In genomic region chr6:30752164-30752927, GRCh38 we compare ENCODE assay signal across 8 cellular contexts. TPM values are rescaled to one million over a fixed set of nuclear protein-coding genes. Genes with fewer than 3 reads are reported as not detected.
A peak's percentile ranks its signal among the peaks of the same experiment; 100 is the strongest.
DNase-seq lines count a peak whose midpoint lies in the region; ATAC-seq, FAIRE-seq and TF ChIP-seq lines count a peak whose summit lies in the region.

No MANE protein-coding gene starts in this region.

- H3K4me3 ChIP-seq in AG09309 (ENCODE audit: control insufficient read depth, low read depth, low read length) (no peak overlapping the region), Karpas-422 (ENCODE audit: low read length) (no peak overlapping the region), astrocyte of the spinal cord (ENCODE audit: low read depth, low read length) (no peak overlapping the region), kidney (ENCODE audit: low read length in 2 of 2) (no peak overlapping the region)

- intact Hi-C loops in kidney (cut with DNase I), result no loop called here

- no peaks in the 10 kb centered on the region for H3K79me2 ChIP-seq in Karpas-422 (ENCODE audit: low read length)

- no peak for FAIRE-seq in kidney (lab: Jason Lieb, UNC)

- ATAC-seq in stimulated activated naive B cell treated with anti-CD40 and anti-IgM and Interleukin-4, amounts not matched to agents 10 μg/mL and 1 μg/mL and 100 μg/mL, for 72 hours (replicated peaks), result peak; percentile 89
- no peak for ATAC-seq in GM18511 (IDR thresholded peaks at IDR 0.05; ENCODE audit: unreplicated experiment)

- H3K4me1 Mint-ChIP-seq in stimulated activated naive B cell treated with anti-CD40 and anti-IgM and Interleukin-4, amounts not matched to agents 10 μg/mL and 1 μg/mL and 100 μg/mL, for 72 hours, result peaks cover 11 to 27% of the 10 kb centered on the region in 2 donors

- peak overlapping the region; percentile 86 for H3K27ac Mint-ChIP-seq in stimulated activated naive B cell treated with anti-CD40 and anti-IgM and Interleukin-4, amounts not matched to agents 10 μg/mL and 1 μg/mL and 100 μg/mL, for 72 hours

- peaks cover 0 to 1% of the 10 kb centered on the region in 2 donors for H3K36me3 Mint-ChIP-seq in stimulated activated naive B cell treated with anti-CD40 and anti-IgM and Interleukin-4, amounts not matched to agents 10 μg/mL and 1 μg/mL and 100 μg/mL, for 72 hours

- H3K9ac ChIP-seq in Karpas-422 (ENCODE audit: low read length) (no peak overlapping the region), kidney (ENCODE audit: low read length in 2 of 2) (peak overlapping the region in 1 of 2 donors; percentile 59)

- TF ChIP-seq CTCF in AG09309 (IDR thresholded peaks at IDR 0.05; ENCODE audit: control insufficient read depth, insufficient read depth, low read depth, low read length, missing control alignments) (peak; percentile 26), astrocyte of the spinal cord (IDR thresholded peaks at IDR 0.05; ENCODE audit: low read depth, low read length) (peak; percentile 6), kidney (IDR thresholded peaks at IDR 0.05; ENCODE audit: borderline replicate concordance, extremely low read depth, insufficient read depth) (no peak)

- no peaks in the 10 kb centered on the region for H3K4me1 ChIP-seq in Karpas-422 (ENCODE audit: low read length)
- H3K4me1 ChIP-seq in kidney (ENCODE audit: control insufficient read depth in 1 of 2, insufficient read depth in 1 of 2, low read depth in 1 of 2, low read length in 2 of 2), result peaks cover 37 to 44% of the 10 kb centered on the region in 2 donors

- H3K4me2 ChIP-seq in Karpas-422 (ENCODE audit: low read depth, low read length, poor library complexity, severe bottlenecking), result no peak overlapping the region

- H3K27me3 ChIP-seq in Karpas-422 (ENCODE audit: low read length), result no peaks in the 10 kb centered on the region

- in situ Hi-C loops in astrocyte of the spinal cord (cut with HindIII; ENCODE audit: low sequenced_read_pairs), result no loop called here

- peak; percentile 99 for DNase-seq in AG09309 (ENCODE audit: low read depth)
- peak; percentile 32 for DNase-seq in Karpas-422
- peak; percentile 100 for DNase-seq in astrocyte of the spinal cord (ENCODE audit: low read depth, low spot score)
- DNase-seq in kidney, result peak; percentile 99
- DNase-seq in stimulated activated naive B cell treated with anti-CD40 and anti-IgM and Interleukin-4, amounts not matched to agents 10 μg/mL and 1 μg/mL and 100 μg/mL, for 72 hours, result no peak
- no peak for DNase-seq in stimulated activated CD4-positive, alpha-beta T cell treated with anti-CD3 and anti-CD28 coated beads, Interleukin-4, amount 100 ng/mL, for 24 hours
- DNase-seq in SHP77 treated with DMSO at 0.1 percent for 48 hours (lab: John Stamatoyannopoulos, UW), result no peak

- no peaks in the 10 kb centered on the region for H3K9me2 ChIP-seq in Karpas-422 (replicated peaks; ENCODE audit: insufficient read depth, low read length)

- H3K9me3 ChIP-seq in Karpas-422 (ENCODE audit: low read length) (no peaks in the 10 kb centered on the region), kidney (ENCODE audit: control insufficient read depth in 1 of 2, low read length in 2 of 2) (no peaks in the 10 kb centered on the region)

- no peaks in the 10 kb centered on the region for H3K9me3 Mint-ChIP-seq in stimulated activated naive B cell treated with anti-CD40 and anti-IgM and Interleukin-4, amounts not matched to agents 10 μg/mL and 1 μg/mL and 100 μg/mL, for 72 hours

- no peak overlapping the region for H3K27ac ChIP-seq in Karpas-422 (ENCODE audit: low read length)
- H3K27ac ChIP-seq in kidney (ENCODE audit: low read depth in 2 of 2, low read length in 2 of 2), result peak overlapping the region; percentile 94 to 96

- H3K4me3 Mint-ChIP-seq in stimulated activated naive B cell treated with anti-CD40 and anti-IgM and Interleukin-4, amounts not matched to agents 10 μg/mL and 1 μg/mL and 100 μg/mL, for 72 hours, result no peak overlapping the region

- no peaks in the 10 kb centered on the region for H3K36me3 ChIP-seq in Karpas-422 (ENCODE audit: insufficient read depth, low read length)
- H3K36me3 ChIP-seq in kidney (ENCODE audit: control insufficient read depth in 1 of 2, insufficient read depth in 2 of 2, low read length in 2 of 2), result no peaks in the 10 kb centered on the region

- H3K27me3 Mint-ChIP-seq in stimulated activated naive B cell treated with anti-CD40 and anti-IgM and Interleukin-4, amounts not matched to agents 10 μg/mL and 1 μg/mL and 100 μg/mL, for 72 hours, result peaks cover 0 to 4% of the 10 kb centered on the region in 2 donors

- no peak overlapping the region for H2AFZ ChIP-seq in Karpas-422 (ENCODE audit: low read length)

- no peaks in the 10 kb centered on the region for H4K20me1 ChIP-seq in Karpas-422 (ENCODE audit: insufficient read depth, low read depth, low read length)

RNA-seq across cellular contexts. Expression of gene IER3, which starts 8.0 kb away (rescaled TPM):
- total RNA-seq in Karpas-422 (2014; rRNA removed; shearing (Covaris generic); ENCODE audit: low replicate concordance), result 0.19 and 0.54 TPM in 2 replicates
- total RNA-seq in kidney, result 59.5 TPM
- polyA plus RNA-seq in kidney (ENCODE audit: insufficient read depth, low read depth, low replicate concordance), result 94.3 TPM

RNA-seq across cellular contexts. Expression of gene FLOT1, which starts 9.9 kb away (rescaled TPM):
- total RNA-seq in Karpas-422 (2014; rRNA removed; shearing (Covaris generic); ENCODE audit: low replicate concordance), result 58.2 and 103 TPM in 2 replicates
- total RNA-seq in kidney, result 227 TPM
- polyA plus RNA-seq in kidney (ENCODE audit: insufficient read depth, low read depth, low replicate concordance), result 317 TPM

RNA-seq across cellular contexts. Expression of gene TUBB, which starts 32.2 kb away (rescaled TPM):
- total RNA-seq in Karpas-422 (2014; rRNA removed; shearing (Covaris generic); ENCODE audit: low replicate concordance), result 403 and 427 TPM in 2 replicates
- 295 TPM for total RNA-seq in kidney
- polyA plus RNA-seq in kidney (ENCODE audit: insufficient read depth, low read depth, low replicate concordance), result 197 TPM

RNA-seq across cellular contexts. Expression of gene MDC1, which starts 35.3 kb away (rescaled TPM):
- total RNA-seq in Karpas-422 (2014; rRNA removed; shearing (Covaris generic); ENCODE audit: low replicate concordance), result 9.4 and 11.0 TPM in 2 replicates
- total RNA-seq in kidney, result 47.9 TPM
- 9.5 TPM for polyA plus RNA-seq in kidney (ENCODE audit: insufficient read depth, low read depth, low replicate concordance)

Comparison
In these comparisons a context has a peak if more than half of its experiments do, and no peak if none do; other contexts are left out.
1. DNase-seq: peak in AG09309 (single experiment), Karpas-422 (single experiment), astrocyte of the spinal cord (single experiment) and kidney (single experiment); none in stimulated activated naive B cell treated with anti-CD40 and anti-IgM and Interleukin-4, amounts not matched to agents 10 μg/mL and 1 μg/mL and 100 μg/mL, for 72 hours (single experiment), stimulated activated CD4-positive, alpha-beta T cell treated with anti-CD3 and anti-CD28 coated beads, Interleukin-4, amount 100 ng/mL, for 24 hours (single experiment) and SHP77 treated with DMSO at 0.1 percent for 48 hours (single experiment).
2. RNA of gene IER3, which starts 8.0 kb away (total RNA-seq): 59.5 TPM in kidney (single experiment); 0.19 to 0.54 TPM in Karpas-422; every median in the first group is over 10 times any median in the second.